ENCODE assay signal across 37 cellular contexts in genomic region chr15:73865379-73865778, GRCh38. TPM values are rescaled to one million over a fixed set of nuclear protein-coding genes. Genes with fewer than 3 reads are reported as not detected.
"Had no signal": no experiment of that assay in that cellular context is flagged by ENCODE, and none has a peak within 500 bp of the region (broad histone marks: within the 10 kb centered on the region; RNA-seq: fewer than 3 reads in every experiment).

No MANE protein-coding gene starts in this region.

- H3K36me3 ChIP-seq: adrenal gland, esophagus squamous epithelium, gastroesophageal sphincter, heart right ventricle, WERI-Rb-1 had no signal

- H3K27ac ChIP-seq: adrenal gland, body of pancreas, epithelial cell of prostate, esophagus squamous epithelium, gastroesophageal sphincter, WERI-Rb-1 had no signal

- H3K9me3 ChIP-seq: body of pancreas, esophagus squamous epithelium, gastroesophageal sphincter had no signal

- H3K4me1 ChIP-seq: adrenal gland, body of pancreas, esophagus squamous epithelium, gastroesophageal sphincter had no signal

- ATAC-seq: activated CD4-positive, CD25-positive, alpha-beta regulatory T cell treated with anti-CD3 and anti-CD28 coated beads, Interleukin-2, amount 50 U/mL, for 24 hours; activated CD8-positive, alpha-beta T cell treated with anti-CD3 and anti-CD28 coated beads for 36 hours; activated naive CD8-positive, alpha-beta T cell treated with anti-CD3 and anti-CD28 coated beads, Interleukin-2, amount 50 U/mL, for 24 hours; body of pancreas; gastroesophageal sphincter; heart right ventricle had no signal

- FAIRE-seq: colon, endometrium, endothelial cell of umbilical vein had no signal

- H3K4me3 ChIP-seq: adrenal gland, body of pancreas, esophagus squamous epithelium, gastroesophageal sphincter, heart right ventricle had no signal

- DNase-seq: activated B cell treated with CpG ODN at 0.5 μM for 24 hours; activated CD4-positive, alpha-beta T cell treated with anti-CD3 and anti-CD28 coated beads for 48 hours; activated CD4-positive, alpha-beta T cell treated with anti-CD3 and anti-CD28 coated beads, Interleukin-2, amount 50 U/mL, for 1 hour; activated CD4-positive, alpha-beta T cell treated with anti-CD3 and anti-CD28 coated beads, Interleukin-2, amount 50 U/mL, for 48 hours; activated CD8-positive, alpha-beta memory T cell treated with anti-CD3 and anti-CD28 coated beads for 24 hours; activated CD8-positive, alpha-beta T cell treated with anti-CD3 and anti-CD28 coated beads for 36 hours; activated effector memory CD4-positive, alpha-beta T cell treated with anti-CD3 and anti-CD28 coated beads, Interleukin-2, amount 50 U/mL, for 16 hours; activated naive CD4-positive, alpha-beta T cell treated with anti-CD3 and anti-CD28 coated beads for 36 hours; activated naive CD8-positive, alpha-beta T cell treated with anti-CD3 and anti-CD28 coated beads for 36 hours; activated naive CD8-positive, alpha-beta T cell treated with anti-CD3 and anti-CD28 coated beads, Interleukin-2, amount 50 U/mL, for 24 hours; activated T-cell treated with anti-CD3 and anti-CD28 coated beads, Interleukin-2, amount 50 U/mL, for 4 hours; adrenal gland; amygdala; aorta; body of pancreas; caudate nucleus; cortex of kidney; dermis blood vessel endothelial cell; effector CD8-positive, alpha-beta T cell; esophagus squamous epithelium; foreskin melanocyte; heart right ventricle; T1000; WERI-Rb-1 had no signal

RNA-seq across cellular contexts. Expression of gene TBC1D21, which starts 8.0 kb away (rescaled TPM):
- total RNA-seq: activated B cell treated with CpG ODN at 0.5 μM for 24 hours; activated CD8-positive, alpha-beta T cell treated with anti-CD3 and anti-CD28 coated beads for 36 hours; activated naive CD4-positive, alpha-beta T cell treated with anti-CD3 and anti-CD28 coated beads for 36 hours; activated naive CD8-positive, alpha-beta T cell treated with anti-CD3 and anti-CD28 coated beads for 36 hours; activated T-cell treated with anti-CD3 and anti-CD28 coated beads, Interleukin-2, amount 50 U/mL, for 4 hours; activated T-helper 1 cell treated with anti-CD3 and anti-CD28 coated beads, Interleukin-12 subunit alpha, Interleukin-12 subunit beta, Interleukin-2, Interleukin-4 antibody, amounts not matched to agents 30 ng/mL and 10 ng/mL and 1 ng/mL, durations not matched to agents 14 hours and 24 hours and 36 hours; activated T-helper 2 cell treated with anti-CD3 and anti-CD28 coated beads, Interferon-gamma antibody, Interleukin-2, Interleukin-4, amounts not matched to agents 10 μg/mL and 5 μg/mL and 100 μg/mL, durations not matched to agents 14 hours and 24 hours and 36 hours; adrenal gland; aorta; body of pancreas; chondrocyte; dermis blood vessel endothelial cell; endothelial cell of umbilical vein; esophagus squamous epithelium; fibroblast of lung; fibroblast of villous mesenchyme; gastroesophageal sphincter; glomerular endothelial cell; heart right ventricle had no signal
- polyA plus RNA-seq: adrenal gland, aorta, endothelial cell of umbilical vein, esophagus, fibroblast of lung, heart right ventricle had no signal
